Comparison of ENCODE assay signal across 1 cellular context in genomic region chr18:3247243-3248061, GRCh38.
TF ChIP-seq lines count a peak whose summit lies in the region.

TSS of gene MYL12A (plus strand) at chr18:3247801. CDS start at chr18:3253248, 5,447 bp downstream.

TF ChIP-seq in K562, 482 proteins besides CTCF, POLR2A, EP300 and RAD21 (continued from another document and continues in another):
- no peak for TF ChIP-seq ZFP91 (CRISPR knock-in tag; IDR thresholded peaks at IDR 0.05)
- TF ChIP-seq XRCC3 (IDR thresholded peaks at IDR 0.05): no peak
- peak; percentile 91 for TF ChIP-seq OTX1 (CRISPR knock-in tag; IDR thresholded peaks at IDR 0.05)
- TF ChIP-seq CSDE1 (IDR thresholded peaks at IDR 0.05): no peak
- peak; percentile 78; the same call in 1 of the 2 replicates for TF ChIP-seq REST (CRISPR knock-in tag; IDR thresholded peaks at IDR 0.05; ENCODE audit: low read depth)
- peak; percentile 81; the same call in 1 of the 2 replicates for TF ChIP-seq HNRNPL (IDR thresholded peaks at IDR 0.05; ENCODE audit: low read depth, low read length)
- TF ChIP-seq ZNF24 (IDR thresholded peaks at IDR 0.05): no peak
- TF ChIP-seq MBD2 (IDR thresholded peaks at IDR 0.05; ENCODE audit: borderline replicate concordance, low read depth): peak; percentile 99
- no peak for TF ChIP-seq BRD9 (IDR thresholded peaks at IDR 0.05; ENCODE audit: low read depth, partially characterized antibody)
- no peak for TF ChIP-seq RERE (CRISPR knock-in tag; IDR thresholded peaks at IDR 0.05; ENCODE audit: borderline replicate concordance)
- TF ChIP-seq SIN3A (IDR thresholded peaks at IDR 0.05; ENCODE audit: borderline replicate concordance in 2 of 2, control insufficient read depth in 1 of 2, low read depth in 2 of 2, low read length in 2 of 2): peak in 1 of 2 experiments; percentile 66; a peak in 2 of 4 replicates
- TF ChIP-seq RUNX1 (IDR thresholded peaks at IDR 0.05; ENCODE audit: low read depth): no peak; the same call in none of the 2 replicates
- TF ChIP-seq ILK (tag; IDR thresholded peaks at IDR 0.05; ENCODE audit: borderline replicate concordance, low read depth): no peak
- no peak for TF ChIP-seq NR4A1 (CRISPR knock-in tag; IDR thresholded peaks at IDR 0.05)
- TF ChIP-seq NR4A1 (tag; IDR thresholded peaks at IDR 0.05): no peak
- TF ChIP-seq ZNF764 (CRISPR knock-in tag; IDR thresholded peaks at IDR 0.05; ENCODE audit: low read depth): 0 out of 2 replicates have a peak, but pooled peaks have one; percentile 80
- TF ChIP-seq KAT8 (IDR thresholded peaks at IDR 0.05; ENCODE audit: low read depth): no peak
- 0 out of 2 replicates have a peak, but pooled peaks have one; percentile 68 for TF ChIP-seq PATZ1 (CRISPR knock-in tag; IDR thresholded peaks at IDR 0.05; ENCODE audit: borderline replicate concordance)
- no peak for TF ChIP-seq BRCA1 (IDR thresholded peaks at IDR 0.05)
- no peak for TF ChIP-seq BRCA1 (CRISPR knock-in tag; IDR thresholded peaks at IDR 0.05)
- no peak for TF ChIP-seq ZNF3 (CRISPR knock-in tag; IDR thresholded peaks at IDR 0.05)
- no peak for TF ChIP-seq POLR3G (IDR thresholded peaks at IDR 0.05; ENCODE audit: extremely low read depth, insufficient read length, insufficient replicate concordance)
- no peak; the same call in 1 of the 2 replicates for TF ChIP-seq SMARCA5 (IDR thresholded peaks at IDR 0.05)
- TF ChIP-seq E2F1 (CRISPR knock-in tag; IDR thresholded peaks at IDR 0.05): no peak
- 0 out of 2 replicates have a peak, but pooled peaks have one; percentile 12 for TF ChIP-seq TSHZ1 (CRISPR knock-in tag; IDR thresholded peaks at IDR 0.05)
- peak; percentile 96 for TF ChIP-seq RNF2 (IDR thresholded peaks at IDR 0.05)
- peak; percentile 87 to 100 for TF ChIP-seq FOXK2 (conservative IDR thresholded peaks at IDR 0.05 in 1 of 2, IDR thresholded peaks at IDR 0.05 in 1 of 2; ENCODE audit: low read depth in 2 of 2)
- TF ChIP-seq NFXL1 (CRISPR knock-in tag; IDR thresholded peaks at IDR 0.05): 0 out of 2 replicates have a peak, but pooled peaks have one; percentile 22
- 0 out of 2 replicates have a peak, but pooled peaks have one; percentile 6 for TF ChIP-seq SOX6 (IDR thresholded peaks at IDR 0.05)
- TF ChIP-seq ID3 (CRISPR knock-in tag; IDR thresholded peaks at IDR 0.05): no peak
- peak; percentile 92 for TF ChIP-seq ID3 (tag; IDR thresholded peaks at IDR 0.05)
- peak; percentile 52 for TF ChIP-seq SPI1 (IDR thresholded peaks at IDR 0.05; ENCODE audit: borderline replicate concordance, low read depth, low read length)
- no peak for TF ChIP-seq ZNF696 (CRISPR knock-in tag; conservative IDR thresholded peaks at IDR 0.05)
- peak; percentile 94 for TF ChIP-seq CCNT2 (IDR thresholded peaks at IDR 0.05; ENCODE audit: borderline replicate concordance, extremely low read depth, insufficient read length, low read depth, low read length)
- TF ChIP-seq IRF1 (CRISPR knock-in tag; IDR thresholded peaks at IDR 0.05; ENCODE audit: borderline replicate concordance): no peak
- TF ChIP-seq ZNF134 (CRISPR knock-in tag; conservative IDR thresholded peaks at IDR 0.05): no peak; the same call in 1 of the 2 replicates
- TF ChIP-seq BDP1 (IDR thresholded peaks at IDR 0.05; ENCODE audit: insufficient read depth, insufficient read length): no peak
- no peak for TF ChIP-seq TARDBP (IDR thresholded peaks at IDR 0.05)
- peak; percentile 42 to 62 for TF ChIP-seq MAZ (CRISPR knock-in tag; conservative IDR thresholded peaks at IDR 0.05 in 1 of 2, IDR thresholded peaks at IDR 0.05 in 1 of 2)
